Comparison of ENCODE assay signal across 18 cellular contexts in the genomic region with DNA sequence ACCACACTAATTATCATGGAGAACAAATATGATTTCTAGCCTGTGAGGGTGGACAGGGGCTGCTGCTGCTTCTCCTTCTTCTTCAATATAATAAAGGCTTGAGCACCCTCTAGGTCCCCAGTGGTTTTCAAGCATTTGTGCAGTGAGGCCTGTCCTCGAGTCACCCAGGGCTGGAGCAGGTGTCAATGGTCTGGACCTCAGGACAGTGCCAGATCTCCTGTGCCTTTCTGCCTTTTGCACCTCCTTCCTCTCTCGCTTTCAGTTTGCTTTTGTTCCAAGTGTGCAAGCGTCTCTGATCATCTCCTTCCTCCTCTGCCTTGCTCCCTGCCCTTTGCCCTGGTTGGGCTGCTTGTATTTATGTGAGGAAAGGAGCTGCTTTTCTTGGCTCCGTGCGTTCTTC.
"Had no signal": no experiment of that assay in that cellular context is flagged by ENCODE, and none has a peak within 500 bp of the region (broad histone marks: within the 10 kb centered on the region; RNA-seq: fewer than 3 reads in every experiment).

No MANE protein-coding gene starts in this region.

- H3K4me3 ChIP-seq: ascending aorta, coronary artery, lung, stomach had no signal

- H3K27me3 ChIP-seq: ascending aorta, stomach had no signal

- H3K4me1 Mint-ChIP-seq: central memory CD8-positive, alpha-beta T cell; mesothelial cell of epicardium had no signal

- H3K36me3 ChIP-seq: ascending aorta, stomach had no signal

- H3K4me3 Mint-ChIP-seq: activated T-helper 1 cell treated with anti-CD3 and anti-CD28 coated beads, Interleukin-12 subunit alpha, Interleukin-12 subunit beta, Interleukin-2, Interleukin-4 antibody, amounts not matched to agents 30 ng/mL and 10 ng/mL and 1 ng/mL, durations not matched to agents 14 hours and 24 hours and 36 hours; central memory CD8-positive, alpha-beta T cell; mesothelial cell of epicardium had no signal

- H3K36me3 Mint-ChIP-seq: mesothelial cell of epicardium had no signal

- H3K9me3 Mint-ChIP-seq: activated T-helper 1 cell treated with anti-CD3 and anti-CD28 coated beads, Interleukin-12 subunit alpha, Interleukin-12 subunit beta, Interleukin-2, Interleukin-4 antibody, amounts not matched to agents 30 ng/mL and 10 ng/mL and 1 ng/mL, durations not matched to agents 14 hours and 24 hours and 36 hours; central memory CD8-positive, alpha-beta T cell; mesothelial cell of epicardium had no signal

- H3K27ac Mint-ChIP-seq: activated T-helper 1 cell treated with anti-CD3 and anti-CD28 coated beads, Interleukin-12 subunit alpha, Interleukin-12 subunit beta, Interleukin-2, Interleukin-4 antibody, amounts not matched to agents 30 ng/mL and 10 ng/mL and 1 ng/mL, durations not matched to agents 14 hours and 24 hours and 36 hours; mesothelial cell of epicardium; progenitor cell of endocrine pancreas had no signal

- H3K9me3 ChIP-seq: ascending aorta, stomach had no signal

- H3K4me1 ChIP-seq: ascending aorta, stomach had no signal

- DNase-seq: activated CD4-positive, CD25-positive, alpha-beta regulatory T cell treated with anti-CD3 and anti-CD28 coated beads, Interleukin-2, amount 50 U/mL, for 72 hours; activated naive CD4-positive, alpha-beta T cell treated with Interleukin-2 at 50 U/mL for 16 hours; activated T-cell treated with anti-CD3 and anti-CD28 coated beads for 4 hours; erythroblast; foreskin melanocyte; kidney; stomach; T-helper 2 cell; trophoblast cell had no signal

- H3K27ac ChIP-seq: ascending aorta, coronary artery, stomach, VCaP had no signal

- ATAC-seq: left lobe of liver had no signal
